ENCODE assay signal across 2 cellular contexts in the genomic region with DNA sequence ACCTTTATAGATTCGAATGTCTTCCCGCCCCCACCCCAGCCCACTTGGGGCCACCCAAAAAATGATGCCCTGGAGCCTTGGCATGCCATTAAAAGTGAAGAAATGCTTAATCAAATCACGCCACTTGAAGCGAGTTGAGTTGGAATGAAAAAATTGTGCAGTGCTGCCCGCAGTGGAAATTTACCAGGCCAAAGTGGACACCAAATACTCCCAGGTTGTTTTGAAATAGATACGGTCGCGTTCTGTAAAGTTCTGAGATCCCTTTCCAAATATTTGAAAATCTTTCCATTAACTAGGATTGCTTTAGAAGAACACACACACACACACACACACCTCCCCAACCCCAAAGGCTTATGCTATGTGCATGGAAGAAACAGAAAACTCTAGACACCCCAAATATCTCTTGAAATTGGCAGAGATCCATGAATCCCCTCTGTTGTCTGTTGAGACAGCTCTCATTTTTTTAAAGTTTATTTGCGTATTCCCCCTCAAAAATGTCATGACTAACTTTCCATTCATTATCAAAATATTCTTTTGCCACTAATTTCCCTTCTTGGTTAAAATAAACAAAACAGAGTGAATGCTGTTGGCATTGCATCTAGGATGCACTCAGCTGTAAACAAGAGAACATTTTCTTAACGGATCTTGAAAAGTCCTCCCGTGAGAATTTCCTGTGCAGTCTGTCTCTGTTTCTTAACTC.
A peak's percentile ranks its signal among the peaks of the same experiment; 100 is the strongest.
TF ChIP-seq lines count a peak whose summit lies in the region.

No MANE protein-coding gene starts in this region.

TF ChIP-seq in liver, 16 proteins besides CTCF, POLR2A, EP300 and RAD21:
- TF ChIP-seq, protein P1, sequence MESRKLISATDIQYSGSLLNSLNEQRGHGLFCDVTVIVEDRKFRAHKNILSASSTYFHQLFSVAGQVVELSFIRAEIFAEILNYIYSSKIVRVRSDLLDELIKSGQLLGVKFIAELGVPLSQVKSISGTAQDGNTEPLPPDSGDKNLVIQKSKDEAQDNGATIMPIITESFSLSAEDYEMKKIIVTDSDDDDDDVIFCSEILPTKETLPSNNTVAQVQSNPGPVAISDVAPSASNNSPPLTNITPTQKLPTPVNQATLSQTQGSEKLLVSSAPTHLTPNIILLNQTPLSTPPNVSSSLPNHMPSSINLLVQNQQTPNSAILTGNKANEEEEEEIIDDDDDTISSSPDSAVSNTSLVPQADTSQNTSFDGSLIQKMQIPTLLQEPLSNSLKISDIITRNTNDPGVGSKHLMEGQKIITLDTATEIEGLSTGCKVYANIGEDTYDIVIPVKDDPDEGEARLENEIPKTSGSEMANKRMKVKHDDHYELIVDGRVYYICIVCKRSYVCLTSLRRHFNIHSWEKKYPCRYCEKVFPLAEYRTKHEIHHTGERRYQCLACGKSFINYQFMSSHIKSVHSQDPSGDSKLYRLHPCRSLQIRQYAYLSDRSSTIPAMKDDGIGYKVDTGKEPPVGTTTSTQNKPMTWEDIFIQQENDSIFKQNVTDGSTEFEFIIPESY (IDR thresholded peaks at IDR 0.05): no peak
- no peak for TF ChIP-seq TAF1 (conservative IDR thresholded peaks at IDR 0.05)
- TF ChIP-seq, protein P2, sequence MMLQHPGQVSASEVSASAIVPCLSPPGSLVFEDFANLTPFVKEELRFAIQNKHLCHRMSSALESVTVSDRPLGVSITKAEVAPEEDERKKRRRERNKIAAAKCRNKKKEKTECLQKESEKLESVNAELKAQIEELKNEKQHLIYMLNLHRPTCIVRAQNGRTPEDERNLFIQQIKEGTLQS (IDR thresholded peaks at IDR 0.05): no peak
- TF ChIP-seq, protein P3, sequence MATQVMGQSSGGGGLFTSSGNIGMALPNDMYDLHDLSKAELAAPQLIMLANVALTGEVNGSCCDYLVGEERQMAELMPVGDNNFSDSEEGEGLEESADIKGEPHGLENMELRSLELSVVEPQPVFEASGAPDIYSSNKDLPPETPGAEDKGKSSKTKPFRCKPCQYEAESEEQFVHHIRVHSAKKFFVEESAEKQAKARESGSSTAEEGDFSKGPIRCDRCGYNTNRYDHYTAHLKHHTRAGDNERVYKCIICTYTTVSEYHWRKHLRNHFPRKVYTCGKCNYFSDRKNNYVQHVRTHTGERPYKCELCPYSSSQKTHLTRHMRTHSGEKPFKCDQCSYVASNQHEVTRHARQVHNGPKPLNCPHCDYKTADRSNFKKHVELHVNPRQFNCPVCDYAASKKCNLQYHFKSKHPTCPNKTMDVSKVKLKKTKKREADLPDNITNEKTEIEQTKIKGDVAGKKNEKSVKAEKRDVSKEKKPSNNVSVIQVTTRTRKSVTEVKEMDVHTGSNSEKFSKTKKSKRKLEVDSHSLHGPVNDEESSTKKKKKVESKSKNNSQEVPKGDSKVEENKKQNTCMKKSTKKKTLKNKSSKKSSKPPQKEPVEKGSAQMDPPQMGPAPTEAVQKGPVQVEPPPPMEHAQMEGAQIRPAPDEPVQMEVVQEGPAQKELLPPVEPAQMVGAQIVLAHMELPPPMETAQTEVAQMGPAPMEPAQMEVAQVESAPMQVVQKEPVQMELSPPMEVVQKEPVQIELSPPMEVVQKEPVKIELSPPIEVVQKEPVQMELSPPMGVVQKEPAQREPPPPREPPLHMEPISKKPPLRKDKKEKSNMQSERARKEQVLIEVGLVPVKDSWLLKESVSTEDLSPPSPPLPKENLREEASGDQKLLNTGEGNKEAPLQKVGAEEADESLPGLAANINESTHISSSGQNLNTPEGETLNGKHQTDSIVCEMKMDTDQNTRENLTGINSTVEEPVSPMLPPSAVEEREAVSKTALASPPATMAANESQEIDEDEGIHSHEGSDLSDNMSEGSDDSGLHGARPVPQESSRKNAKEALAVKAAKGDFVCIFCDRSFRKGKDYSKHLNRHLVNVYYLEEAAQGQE (IDR thresholded peaks at IDR 0.05): no peak
- peak in 1 of 2 donors; percentile 39 for TF ChIP-seq RXRA (IDR thresholded peaks at IDR 0.05)
- no peak for TF ChIP-seq HNF4G (IDR thresholded peaks at IDR 0.05)
- peak in 1 of 2 donors; percentile 36 for TF ChIP-seq HNF4A (conservative IDR thresholded peaks at IDR 0.05)
- TF ChIP-seq YY1 (IDR thresholded peaks at IDR 0.05): no peak
- no peak for TF ChIP-seq EGR1 (IDR thresholded peaks at IDR 0.05; ENCODE audit: low read depth in 2 of 2)
- no peak for TF ChIP-seq NR2F2 (IDR thresholded peaks at IDR 0.05)
- peak; percentile 74 for TF ChIP-seq SP1 (IDR thresholded peaks at IDR 0.05)
- no peak for TF ChIP-seq GABPA (IDR thresholded peaks at IDR 0.05 in 1 of 2, conservative IDR thresholded peaks at IDR 0.05 in 1 of 2)

TF ChIP-seq in WTC11, 78 proteins besides CTCF, POLR2A, EP300 and RAD21 (continued from another document):
- TF ChIP-seq, protein P4, sequence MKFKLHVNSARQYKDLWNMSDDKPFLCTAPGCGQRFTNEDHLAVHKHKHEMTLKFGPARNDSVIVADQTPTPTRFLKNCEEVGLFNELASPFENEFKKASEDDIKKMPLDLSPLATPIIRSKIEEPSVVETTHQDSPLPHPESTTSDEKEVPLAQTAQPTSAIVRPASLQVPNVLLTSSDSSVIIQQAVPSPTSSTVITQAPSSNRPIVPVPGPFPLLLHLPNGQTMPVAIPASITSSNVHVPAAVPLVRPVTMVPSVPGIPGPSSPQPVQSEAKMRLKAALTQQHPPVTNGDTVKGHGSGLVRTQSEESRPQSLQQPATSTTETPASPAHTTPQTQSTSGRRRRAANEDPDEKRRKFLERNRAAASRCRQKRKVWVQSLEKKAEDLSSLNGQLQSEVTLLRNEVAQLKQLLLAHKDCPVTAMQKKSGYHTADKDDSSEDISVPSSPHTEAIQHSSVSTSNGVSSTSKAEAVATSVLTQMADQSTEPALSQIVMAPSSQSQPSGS (CRISPR knock-in tag; IDR thresholded peaks at IDR 0.05; ENCODE audit: borderline replicate concordance, low read depth): no peak
- no peak for TF ChIP-seq NFE2L1 (CRISPR knock-in tag; IDR thresholded peaks at IDR 0.05)
- TF ChIP-seq, protein P2 (CRISPR knock-in tag; conservative IDR thresholded peaks at IDR 0.05): no peak
- no peak for TF ChIP-seq SMAD4 (CRISPR knock-in tag; IDR thresholded peaks at IDR 0.05)
- TF ChIP-seq TEAD1 (CRISPR knock-in tag; IDR thresholded peaks at IDR 0.05): no peak
- no peak for TF ChIP-seq KAT7 (CRISPR knock-in tag; IDR thresholded peaks at IDR 0.05; ENCODE audit: borderline replicate concordance)
- TF ChIP-seq CREM (CRISPR knock-in tag; IDR thresholded peaks at IDR 0.05): no peak
- TF ChIP-seq ATF1 (CRISPR knock-in tag; IDR thresholded peaks at IDR 0.05): no peak
- TF ChIP-seq, protein P5, sequence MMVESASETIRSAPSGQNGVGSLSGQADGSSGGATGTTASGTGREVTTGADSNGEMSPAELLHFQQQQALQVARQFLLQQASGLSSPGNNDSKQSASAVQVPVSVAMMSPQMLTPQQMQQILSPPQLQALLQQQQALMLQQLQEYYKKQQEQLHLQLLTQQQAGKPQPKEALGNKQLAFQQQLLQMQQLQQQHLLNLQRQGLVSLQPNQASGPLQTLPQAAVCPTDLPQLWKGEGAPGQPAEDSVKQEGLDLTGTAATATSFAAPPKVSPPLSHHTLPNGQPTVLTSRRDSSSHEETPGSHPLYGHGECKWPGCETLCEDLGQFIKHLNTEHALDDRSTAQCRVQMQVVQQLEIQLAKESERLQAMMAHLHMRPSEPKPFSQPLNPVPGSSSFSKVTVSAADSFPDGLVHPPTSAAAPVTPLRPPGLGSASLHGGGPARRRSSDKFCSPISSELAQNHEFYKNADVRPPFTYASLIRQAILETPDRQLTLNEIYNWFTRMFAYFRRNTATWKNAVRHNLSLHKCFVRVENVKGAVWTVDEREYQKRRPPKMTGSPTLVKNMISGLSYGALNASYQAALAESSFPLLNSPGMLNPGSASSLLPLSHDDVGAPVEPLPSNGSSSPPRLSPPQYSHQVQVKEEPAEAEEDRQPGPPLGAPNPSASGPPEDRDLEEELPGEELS (CRISPR knock-in tag; IDR thresholded peaks at IDR 0.05): no peak
- TF ChIP-seq, protein P6, sequence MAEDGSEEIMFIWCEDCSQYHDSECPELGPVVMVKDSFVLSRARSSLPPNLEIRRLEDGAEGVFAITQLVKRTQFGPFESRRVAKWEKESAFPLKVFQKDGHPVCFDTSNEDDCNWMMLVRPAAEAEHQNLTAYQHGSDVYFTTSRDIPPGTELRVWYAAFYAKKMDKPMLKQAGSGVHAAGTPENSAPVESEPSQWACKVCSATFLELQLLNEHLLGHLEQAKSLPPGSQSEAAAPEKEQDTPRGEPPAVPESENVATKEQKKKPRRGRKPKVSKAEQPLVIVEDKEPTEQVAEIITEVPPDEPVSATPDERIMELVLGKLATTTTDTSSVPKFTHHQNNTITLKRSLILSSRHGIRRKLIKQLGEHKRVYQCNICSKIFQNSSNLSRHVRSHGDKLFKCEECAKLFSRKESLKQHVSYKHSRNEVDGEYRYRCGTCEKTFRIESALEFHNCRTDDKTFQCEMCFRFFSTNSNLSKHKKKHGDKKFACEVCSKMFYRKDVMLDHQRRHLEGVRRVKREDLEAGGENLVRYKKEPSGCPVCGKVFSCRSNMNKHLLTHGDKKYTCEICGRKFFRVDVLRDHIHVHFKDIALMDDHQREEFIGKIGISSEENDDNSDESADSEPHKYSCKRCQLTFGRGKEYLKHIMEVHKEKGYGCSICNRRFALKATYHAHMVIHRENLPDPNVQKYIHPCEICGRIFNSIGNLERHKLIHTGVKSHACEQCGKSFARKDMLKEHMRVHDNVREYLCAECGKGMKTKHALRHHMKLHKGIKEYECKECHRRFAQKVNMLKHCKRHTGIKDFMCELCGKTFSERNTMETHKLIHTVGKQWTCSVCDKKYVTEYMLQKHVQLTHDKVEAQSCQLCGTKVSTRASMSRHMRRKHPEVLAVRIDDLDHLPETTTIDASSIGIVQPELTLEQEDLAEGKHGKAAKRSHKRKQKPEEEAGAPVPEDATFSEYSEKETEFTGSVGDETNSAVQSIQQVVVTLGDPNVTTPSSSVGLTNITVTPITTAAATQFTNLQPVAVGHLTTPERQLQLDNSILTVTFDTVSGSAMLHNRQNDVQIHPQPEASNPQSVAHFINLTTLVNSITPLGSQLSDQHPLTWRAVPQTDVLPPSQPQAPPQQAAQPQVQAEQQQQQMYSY (CRISPR knock-in tag; IDR thresholded peaks at IDR 0.05): no peak
- TF ChIP-seq, protein P7, sequence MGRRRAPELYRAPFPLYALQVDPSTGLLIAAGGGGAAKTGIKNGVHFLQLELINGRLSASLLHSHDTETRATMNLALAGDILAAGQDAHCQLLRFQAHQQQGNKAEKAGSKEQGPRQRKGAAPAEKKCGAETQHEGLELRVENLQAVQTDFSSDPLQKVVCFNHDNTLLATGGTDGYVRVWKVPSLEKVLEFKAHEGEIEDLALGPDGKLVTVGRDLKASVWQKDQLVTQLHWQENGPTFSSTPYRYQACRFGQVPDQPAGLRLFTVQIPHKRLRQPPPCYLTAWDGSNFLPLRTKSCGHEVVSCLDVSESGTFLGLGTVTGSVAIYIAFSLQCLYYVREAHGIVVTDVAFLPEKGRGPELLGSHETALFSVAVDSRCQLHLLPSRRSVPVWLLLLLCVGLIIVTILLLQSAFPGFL (CRISPR knock-in tag; IDR thresholded peaks at IDR 0.05; ENCODE audit: borderline replicate concordance): no peak
